In genomic region chr10:97081621-97082235, GRCh38 we compare ENCODE assay signal across 1 cellular context.
TF ChIP-seq lines count a peak whose summit lies in the region.

No MANE protein-coding gene starts in this region.

TF ChIP-seq in K562, 482 proteins besides CTCF, POLR2A, EP300 and RAD21 (continued from another document and continues in another):
- peak; percentile 54 for TF ChIP-seq ARID4B (CRISPR knock-in tag; IDR thresholded peaks at IDR 0.05)
- TF ChIP-seq TEAD1 (CRISPR knock-in tag; IDR thresholded peaks at IDR 0.05) = 0 out of 4 replicates have a peak, but pooled peaks of 1 of the 2 experiments have one; percentile 51
- peak; percentile 26; the same call in 1 of the 2 replicates for TF ChIP-seq ETV1 (tag; conservative IDR thresholded peaks at IDR 0.05; ENCODE audit: low read depth)
- peak in 1 of 2 experiments; percentile 85; a peak in 1 of 4 replicates for TF ChIP-seq RCOR1 (IDR thresholded peaks at IDR 0.05; ENCODE audit: borderline replicate concordance in 1 of 2, low read depth in 2 of 2, low read length in 2 of 2)
- TF ChIP-seq FOXJ2 (tag; IDR thresholded peaks at IDR 0.05) = no peak
- TF ChIP-seq IRF1 (CRISPR knock-in tag; IDR thresholded peaks at IDR 0.05; ENCODE audit: borderline replicate concordance) = peak; percentile 25; the same call in 1 of the 2 replicates
- no peak for TF ChIP-seq RBM14 (IDR thresholded peaks at IDR 0.05; ENCODE audit: borderline replicate concordance, insufficient read depth, low read depth, low read length)
- TF ChIP-seq FOXP4 (CRISPR knock-in tag; IDR thresholded peaks at IDR 0.05; ENCODE audit: borderline replicate concordance) = peak; percentile 53; the same call in 1 of the 2 replicates
- TF ChIP-seq RHOXF2B (CRISPR knock-in tag; conservative IDR thresholded peaks at IDR 0.05) = no peak
- TF ChIP-seq DMBX1 (CRISPR knock-in tag; IDR thresholded peaks at IDR 0.05; ENCODE audit: borderline replicate concordance) = peak; percentile 68; the same call in 1 of the 2 replicates
- TF ChIP-seq SRF (CRISPR knock-in tag; IDR thresholded peaks at IDR 0.05) = peak in 1 of 2 experiments; percentile 76; a peak in 2 of 4 replicates
- TF ChIP-seq AFF4 (CRISPR knock-in tag; IDR thresholded peaks at IDR 0.05) = 0 out of 2 replicates have a peak, but pooled peaks have one; percentile 63
- peak; percentile 99 for TF ChIP-seq EHMT2 (IDR thresholded peaks at IDR 0.05)
- peak; percentile 34; the same call in 1 of the 2 replicates for TF ChIP-seq ZNF121 (CRISPR knock-in tag; conservative IDR thresholded peaks at IDR 0.05)
- TF ChIP-seq CBX5 (IDR thresholded peaks at IDR 0.05; ENCODE audit: borderline replicate concordance, low read depth) = no peak
- 0 out of 2 replicates have a peak, but pooled peaks have one; percentile 52 for TF ChIP-seq ZNF197 (CRISPR knock-in tag; IDR thresholded peaks at IDR 0.05; ENCODE audit: low read depth)
- TF ChIP-seq ZBTB40 (IDR thresholded peaks at IDR 0.05) = 0 out of 2 replicates have a peak, but pooled peaks have one; percentile 14
- TF ChIP-seq ZBTB40 (CRISPR knock-in tag; IDR thresholded peaks at IDR 0.05) = no peak
- TF ChIP-seq TFAP4 (CRISPR knock-in tag; IDR thresholded peaks at IDR 0.05; ENCODE audit: borderline replicate concordance) = peak; percentile 47; the same call in 1 of the 2 replicates
- TF ChIP-seq ETV5 (CRISPR knock-in tag; IDR thresholded peaks at IDR 0.05; ENCODE audit: low read depth) = peak; percentile 55; the same call in 1 of the 2 replicates
- peak; percentile 88 for TF ChIP-seq CTCFL (IDR thresholded peaks at IDR 0.05; ENCODE audit: borderline replicate concordance, insufficient read depth, low read depth, low read length, poor library complexity, severe bottlenecking)
- peak; percentile 55; the same call in 1 of the 2 replicates for TF ChIP-seq CHAMP1 (IDR thresholded peaks at IDR 0.05)
- TF ChIP-seq HDAC2 (IDR thresholded peaks at IDR 0.05) = 0 out of 2 replicates have a peak, but pooled peaks have one; percentile 30
